24 cellular contexts compared by ENCODE assay signal in the genomic region with DNA sequence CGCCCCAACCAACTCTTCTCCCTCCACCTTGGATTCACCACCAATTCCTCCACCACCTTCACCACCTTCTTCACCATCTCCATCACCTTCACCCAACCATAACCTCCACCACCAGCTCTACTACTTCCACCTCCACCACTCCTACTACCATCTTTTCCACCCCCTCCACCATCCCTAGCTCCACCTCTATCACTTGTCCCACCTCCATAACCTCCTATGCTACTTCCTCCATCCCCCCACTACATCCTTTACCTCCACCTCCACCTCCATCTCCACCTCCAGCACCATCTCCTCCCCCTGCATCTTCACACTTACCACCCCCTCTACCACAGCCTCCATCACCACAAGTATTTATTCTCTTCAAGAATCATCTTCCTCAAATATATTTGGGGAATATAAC.
DNase-seq lines count a peak whose midpoint lies in the region; ATAC-seq, FAIRE-seq and TF ChIP-seq lines count a peak whose summit lies in the region.
"Had no signal": no experiment of that assay in that cellular context is flagged by ENCODE, and none has a peak within 500 bp of the region (broad histone marks: within the 10 kb centered on the region; RNA-seq: fewer than 3 reads in every experiment).

No MANE protein-coding gene starts in this region.

- in situ Hi-C loops in GM12878 (cut with MboI), result no loop called here

- TF ChIP-seq POLR2A in GM12878 (IDR thresholded peaks at IDR 0.05; ENCODE audit: low read depth, low read length) (no peak), ovary (IDR thresholded peaks at IDR 0.05) (no peak)

- peaks cover 22% of the 10 kb centered on the region for H3K4me1 Mint-ChIP-seq in activated CD4-positive, alpha-beta T cell treated with anti-CD3 and anti-CD28 coated beads, Interleukin-2, amount 10 ng/mL, durations not matched to agents 24 days and 14 days
- peaks cover 40% of the 10 kb centered on the region for H3K4me1 Mint-ChIP-seq in activated T-helper 1 cell treated with anti-CD3 and anti-CD28 coated beads, Interleukin-12 subunit alpha, Interleukin-12 subunit beta, Interleukin-2, Interleukin-4 antibody, amounts not matched to agents 30 ng/mL and 10 ng/mL and 1 ng/mL, durations not matched to agents 14 hours and 24 hours and 36 hours (ENCODE audit: low read depth)
- H3K4me1 Mint-ChIP-seq: B cell had no signal

- no peaks in the 10 kb centered on the region for H3K36me3 ChIP-seq in HEK293 (ENCODE audit: control insufficient read depth in 2 of 2, insufficient read depth in 1 of 2, low read length in 2 of 2)
- H3K36me3 ChIP-seq in GM12878 (ENCODE audit: control insufficient read depth in 2 of 2, insufficient read depth in 2 of 2, low read length in 1 of 2), result no peaks in the 10 kb centered on the region
- H3K36me3 ChIP-seq in ovary, result no peaks in the 10 kb centered on the region
- H3K36me3 ChIP-seq: BLaER1 treated with 17β-estradiol and CSF1 and Interleukin-3, amounts not matched to agents 10 nM and 100 nM had no signal

- H3K4me3 Mint-ChIP-seq in activated CD4-positive, alpha-beta T cell treated with anti-CD3 and anti-CD28 coated beads, Interleukin-2, amount 10 ng/mL, durations not matched to agents 24 days and 14 days, result no peak overlapping the region
- no peak overlapping the region for H3K4me3 Mint-ChIP-seq in activated T-helper 1 cell treated with anti-CD3 and anti-CD28 coated beads, Interleukin-12 subunit alpha, Interleukin-12 subunit beta, Interleukin-2, Interleukin-4 antibody, amounts not matched to agents 30 ng/mL and 10 ng/mL and 1 ng/mL, durations not matched to agents 14 hours and 24 hours and 36 hours
- H3K4me3 Mint-ChIP-seq: B cell; CD4-positive, alpha-beta T cell; CD8-positive, alpha-beta T cell had no signal

- SMC1A ChIA-PET in GM12878 (lab: Charles Lee; ENCODE audit: uncharacterized antibody, unreplicated experiment), result interaction anchor here (0.6 kb wide), 1 partner anchor 79 kb away, joined by 3 read pairs; no protein-coding TSS in a partner anchor

- ATAC-seq in GM12878 (no peak), esophagus mucosa (no peak)
- ATAC-seq: A549; CD8-positive, alpha-beta T cell had no signal

- no peak overlapping the region for H3K27ac ChIP-seq in HEK293 (ENCODE audit: extremely low read depth, low read depth, low read length)
- no peak overlapping the region for H3K27ac ChIP-seq in GM12878 (ENCODE audit: control insufficient read depth, insufficient read depth)
- H3K27ac ChIP-seq in ovary, result no peak overlapping the region
- H3K27ac ChIP-seq: 22Rv1; A549; BLaER1 treated with 17β-estradiol and CSF1 and Interleukin-3, amounts not matched to agents 10 nM and 100 nM; C4-2B had no signal

- FAIRE-seq in GM12878 (lab: Jason Lieb, UNC), result no peak
- FAIRE-seq: A549, D721Med, G401.6, GM12892, GM18507 had no signal

- no peaks in the 10 kb centered on the region for H3K27me3 ChIP-seq in GM12878 (replicated peaks in 1 of 2; ENCODE audit: control insufficient read depth in 2 of 2, insufficient read depth in 2 of 2, low read length in 1 of 2)
- H3K27me3 ChIP-seq in ovary, result no peaks in the 10 kb centered on the region

- POLR2A ChIA-PET in HEK293 (lab: Yijun Ruan, JAX) (no interaction called here), GM12878 (lab: Charles Lee) (no interaction called here)

- CTCF ChIA-PET in HEK293 (lab: Yijun Ruan, JAX), result interaction anchor here (0.5 to 0.7 kb wide), 2 partner anchors 356 to 413 kb away, joined by 3 read pairs; no protein-coding TSS in a partner anchor
- CTCF ChIA-PET in GM12878 (lab: Yijun Ruan, JAX), result no interaction called here

- 64% methylated on average over 1 of the region's 1 CpG for WGBS in GM12878 (ENCODE audit: insufficient coverage, insufficient replicate concordance, low lambda C conversion rate, missing lambda C conversion rate)
- 94 to 100% (median 100%) methylated on average over 1 of the region's 1 CpG for WGBS in ovary, 3 donors

- H3K79me2 ChIP-seq in GM12878 (ENCODE audit: control insufficient read depth, insufficient read depth, low read length), result no peaks in the 10 kb centered on the region

- no peak overlapping the region for H3K9ac ChIP-seq in GM12878 (ENCODE audit: control insufficient read depth, insufficient read depth, low read length)
- H3K9ac ChIP-seq: BLaER1 treated with 17β-estradiol and CSF1 and Interleukin-3, amounts not matched to agents 10 nM and 100 nM had no signal

- no peak overlapping the region for H3K4me2 ChIP-seq in GM12878 (ENCODE audit: control insufficient read depth, insufficient read depth)
- H3K4me2 ChIP-seq: A549; BLaER1 treated with 17β-estradiol and CSF1 and Interleukin-3, amounts not matched to agents 10 nM and 100 nM had no signal

- H2AFZ ChIP-seq in GM12878 (ENCODE audit: control insufficient read depth, low read depth, low read length), result no peak overlapping the region

- BruUV-seq in GM12878 (replicated peaks; lab: Mats Ljungman, UMichigan), result no TSS peak

- H3K4me1 ChIP-seq in HEK293 (ENCODE audit: control insufficient read depth, insufficient read depth, low read length) (no peaks in the 10 kb centered on the region), GM12878 (ENCODE audit: control insufficient read depth, insufficient read depth, low read length) (no peaks in the 10 kb centered on the region), ovary (ENCODE audit: insufficient read depth) (no peaks in the 10 kb centered on the region)
- H3K4me1 ChIP-seq: Caco-2 had no signal

- DNase-seq in activated CD4-positive, alpha-beta T cell treated with anti-CD3 and anti-CD28 coated beads, Interleukin-2, amount 10 ng/mL, durations not matched to agents 24 days and 14 days, result no peak
- DNase-seq in activated CD4-positive, alpha-beta T cell treated with anti-CD3 and anti-CD28 coated beads, Interleukin-2, amount 50 U/mL, for 4 hours, result no peak
- no peak for DNase-seq in activated T-helper 1 cell treated with anti-CD3 and anti-CD28 coated beads, Interleukin-12 subunit alpha, Interleukin-12 subunit beta, Interleukin-2, Interleukin-4 antibody, amounts not matched to agents 30 ng/mL and 10 ng/mL and 1 ng/mL, durations not matched to agents 14 hours and 24 hours and 36 hours (ENCODE audit: low spot score)
- no peak for DNase-seq in GM12878 (ENCODE audit: low read depth, low spot score)
- no peak for DNase-seq in ovary
- DNase-seq in RKO (ENCODE audit: low spot score), result no peak
- DNase-seq: AML-193; Caco-2; Calu3; CD4-positive, alpha-beta T cell; CD8-positive, alpha-beta T cell; DMS79 treated with DMSO at 0.1 percent for 48 hours; GF-D8 had no signal

- RAD21 ChIA-PET in GM12878 (lab: Charles Lee; ENCODE audit: unreplicated experiment), result no interaction called here

- no peaks in the 10 kb centered on the region for H4K20me1 ChIP-seq in GM12878 (ENCODE audit: control insufficient read depth, insufficient read depth)

- H3K9me3 Mint-ChIP-seq in activated CD4-positive, alpha-beta T cell treated with anti-CD3 and anti-CD28 coated beads, Interleukin-2, amount 10 ng/mL, durations not matched to agents 24 days and 14 days, result peaks cover 17% of the 10 kb centered on the region
- H3K9me3 Mint-ChIP-seq in activated T-helper 1 cell treated with anti-CD3 and anti-CD28 coated beads, Interleukin-12 subunit alpha, Interleukin-12 subunit beta, Interleukin-2, Interleukin-4 antibody, amounts not matched to agents 30 ng/mL and 10 ng/mL and 1 ng/mL, durations not matched to agents 14 hours and 24 hours and 36 hours, result peaks cover 19% of the 10 kb centered on the region
- H3K9me3 Mint-ChIP-seq: CD4-positive, alpha-beta T cell; CD8-positive, alpha-beta T cell had no signal

- peak overlapping the region; percentile 1 for H3K27ac Mint-ChIP-seq in activated CD4-positive, alpha-beta T cell treated with anti-CD3 and anti-CD28 coated beads, Interleukin-2, amount 10 ng/mL, durations not matched to agents 24 days and 14 days
- H3K27ac Mint-ChIP-seq in activated T-helper 1 cell treated with anti-CD3 and anti-CD28 coated beads, Interleukin-12 subunit alpha, Interleukin-12 subunit beta, Interleukin-2, Interleukin-4 antibody, amounts not matched to agents 30 ng/mL and 10 ng/mL and 1 ng/mL, durations not matched to agents 14 hours and 24 hours and 36 hours, result peak overlapping the region; percentile 62
- H3K27ac Mint-ChIP-seq: B cell; CD4-positive, alpha-beta T cell; CD8-positive, alpha-beta T cell had no signal

- peaks cover 6% of the 10 kb centered on the region for H3K36me3 Mint-ChIP-seq in activated CD4-positive, alpha-beta T cell treated with anti-CD3 and anti-CD28 coated beads, Interleukin-2, amount 10 ng/mL, durations not matched to agents 24 days and 14 days (ENCODE audit: low read depth)
- H3K36me3 Mint-ChIP-seq in activated T-helper 1 cell treated with anti-CD3 and anti-CD28 coated beads, Interleukin-12 subunit alpha, Interleukin-12 subunit beta, Interleukin-2, Interleukin-4 antibody, amounts not matched to agents 30 ng/mL and 10 ng/mL and 1 ng/mL, durations not matched to agents 14 hours and 24 hours and 36 hours (ENCODE audit: low read depth), result peaks cover 7% of the 10 kb centered on the region
- H3K36me3 Mint-ChIP-seq: CD8-positive, alpha-beta T cell had no signal

- no peak for TF ChIP-seq RAD21 in GM12878 (IDR thresholded peaks at IDR 0.05; ENCODE audit: insufficient read depth, low read depth, low read length)

- intact Hi-C loops in activated CD4-positive, alpha-beta T cell treated with anti-CD3 and anti-CD28 coated beads, Interleukin-2, amount 10 ng/mL, durations not matched to agents 24 days and 14 days (cut with micrococcal nuclease), result no loop called here
- intact Hi-C loops in activated T-helper 1 cell treated with anti-CD3 and anti-CD28 coated beads, Interleukin-12 subunit alpha, Interleukin-12 subunit beta, Interleukin-2, Interleukin-4 antibody, amounts not matched to agents 30 ng/mL and 10 ng/mL and 1 ng/mL, durations not matched to agents 14 hours and 24 hours and 36 hours (cut with micrococcal nuclease), result loop anchor here (10.0 kb wide), 1 partner anchor 2001 kb away; a partner anchor contains a TSS
- intact Hi-C loops in GM12878 (cut with micrococcal nuclease; ENCODE audit: unreplicated experiment), result no loop called here
- intact Hi-C loops in ovary (cut with DNase I), result no loop called here

- H3K9me3 ChIP-seq in HEK293 (ENCODE audit: control insufficient read depth, insufficient read depth, low read depth, low read length), result no peaks in the 10 kb centered on the region
- H3K9me3 ChIP-seq in GM12878 (replicated peaks; ENCODE audit: control insufficient read depth, insufficient read depth, low read length), result no peaks in the 10 kb centered on the region
- H3K9me3 ChIP-seq in ovary, result no peaks in the 10 kb centered on the region
- H3K9me3 ChIP-seq: A549, Caco-2 had no signal

- no peak for TF ChIP-seq EP300 in GM12878 (IDR thresholded peaks at IDR 0.05; ENCODE audit: borderline replicate concordance in 1 of 2, control insufficient read depth in 1 of 2, low read depth in 2 of 2, low read length in 2 of 2)
- TF ChIP-seq EP300 in ovary (IDR thresholded peaks at IDR 0.05), result no peak

- H3K27me3 Mint-ChIP-seq in activated CD4-positive, alpha-beta T cell treated with anti-CD3 and anti-CD28 coated beads, Interleukin-2, amount 10 ng/mL, durations not matched to agents 24 days and 14 days, result peaks cover 12% of the 10 kb centered on the region
- no peaks in the 10 kb centered on the region for H3K27me3 Mint-ChIP-seq in activated T-helper 1 cell treated with anti-CD3 and anti-CD28 coated beads, Interleukin-12 subunit alpha, Interleukin-12 subunit beta, Interleukin-2, Interleukin-4 antibody, amounts not matched to agents 30 ng/mL and 10 ng/mL and 1 ng/mL, durations not matched to agents 14 hours and 24 hours and 36 hours (ENCODE audit: insufficient read depth)
- H3K27me3 Mint-ChIP-seq: B cell had no signal

- H3K4me3 ChIP-seq in HEK293 (ENCODE audit: low read depth, low read length) (no peak overlapping the region), GM12878 (no peak overlapping the region), ovary (no peak overlapping the region)
- H3K4me3 ChIP-seq: A549; BLaER1 treated with 17β-estradiol and CSF1 and Interleukin-3, amounts not matched to agents 10 nM and 100 nM had no signal

- no peak for TF ChIP-seq CTCF in HEK293 (tag by site-specific recombination; IDR thresholded peaks at IDR 0.05)
- no peak for TF ChIP-seq CTCF in GM12878 (IDR thresholded peaks at IDR 0.05 in 2 of 3, conservative IDR thresholded peaks at IDR 0.05 in 1 of 3; ENCODE audit: control insufficient read depth in 2 of 3, extremely low read depth in 1 of 3, insufficient read depth in 1 of 3, low read depth in 3 of 3, low read length in 3 of 3)
- TF ChIP-seq CTCF in ovary (IDR thresholded peaks at IDR 0.05), result no peak
